ENCODE assay signal across 19 cellular contexts in the genomic region with DNA sequence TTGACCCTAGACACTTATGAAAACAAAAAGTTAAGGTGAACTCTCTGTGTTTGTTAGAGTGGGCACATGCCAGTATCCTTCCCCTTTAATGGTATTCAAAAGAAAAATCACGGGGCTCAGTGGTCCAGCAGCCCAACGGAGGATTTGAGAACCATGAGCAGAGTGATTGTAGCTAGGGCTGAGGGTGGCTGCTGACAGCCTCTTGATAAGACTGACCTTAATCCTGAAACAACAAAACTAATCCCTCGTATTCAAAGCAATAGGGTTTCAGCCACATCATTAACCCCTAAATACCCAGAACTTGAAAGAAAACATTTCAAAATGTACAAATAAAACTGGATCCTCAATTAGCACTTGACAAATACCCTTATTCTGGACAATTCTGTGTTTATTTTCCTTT.
DNase-seq lines count a peak whose midpoint lies in the region; ATAC-seq and TF ChIP-seq lines count a peak whose summit lies in the region.
"Had no signal": no experiment of that assay in that cellular context is flagged by ENCODE, and none has a peak within 500 bp of the region (broad histone marks: within the 10 kb centered on the region; RNA-seq: fewer than 3 reads in every experiment).

No MANE protein-coding gene starts in this region.

- H3K4me3 ChIP-seq in right atrium auricular region (no peak overlapping the region), coronary artery (peak overlapping the region; percentile 28), mesodermal cell (ENCODE audit: extremely low read depth, insufficient read depth, low read length, poor library complexity, severe bottlenecking) (no peak overlapping the region)
- H3K4me3 ChIP-seq: HAP-1, lung, MG63, prostate gland had no signal

- H3K36me3 ChIP-seq in right atrium auricular region (no peaks in the 10 kb centered on the region), mesodermal cell (ENCODE audit: control insufficient read depth, insufficient read depth, low read length) (no peaks in the 10 kb centered on the region)
- H3K36me3 ChIP-seq: HAP-1, MG63, prostate gland had no signal

- no peak overlapping the region for H3K27ac ChIP-seq in right atrium auricular region
- peak overlapping the region in 1 of 2 donors; percentile 60 for H3K27ac ChIP-seq in coronary artery
- H3K27ac ChIP-seq in mesodermal cell (ENCODE audit: low read depth, low read length, severe bottlenecking) = peak overlapping the region; percentile 7
- H3K27ac ChIP-seq: C4-2B, prostate gland had no signal

- peaks cover 0 to 3% of the 10 kb centered on the region in 2 donors for H3K4me1 ChIP-seq in right atrium auricular region
- peaks cover 29% of the 10 kb centered on the region for H3K4me1 ChIP-seq in mesodermal cell (ENCODE audit: control insufficient read depth, insufficient read depth, low read length, poor library complexity, severe bottlenecking)
- H3K4me1 ChIP-seq: prostate gland had no signal

- peak; percentile 42 to 78 for ATAC-seq in left cardiac atrium
- no peak for ATAC-seq in HG03571 (IDR thresholded peaks at IDR 0.05; ENCODE audit: unreplicated experiment)
- ATAC-seq in GM18511 (IDR thresholded peaks at IDR 0.05; ENCODE audit: unreplicated experiment) = no peak
- no peak for ATAC-seq in HG02981 (IDR thresholded peaks at IDR 0.05; ENCODE audit: unreplicated experiment)
- ATAC-seq: effector memory CD8-positive, alpha-beta T cell; Panc1 had no signal

- intact Hi-C loops in left cardiac atrium (cut with DNase I) = no loop called here

- TF ChIP-seq CTCF in right atrium auricular region (IDR thresholded peaks at IDR 0.05) (no peak), coronary artery (IDR thresholded peaks at IDR 0.05) (no peak)

- DNase-seq in left cardiac atrium = no peak
- no peak for DNase-seq in right atrium auricular region (ENCODE audit: low spot score)
- no peak for DNase-seq in coronary artery (ENCODE audit: low spot score)
- DNase-seq in kidney glomerular epithelial cell (lab: John Stamatoyannopoulos, UW) = no peak
- DNase-seq: activated CD4-positive, CD25-positive, alpha-beta regulatory T cell treated with anti-CD3 and anti-CD28 coated beads, Interleukin-2, amount 50 U/mL, for 72 hours; effector memory CD8-positive, alpha-beta T cell; GDM1; naive B cell; T-helper 9 cell had no signal

- no peaks in the 10 kb centered on the region for H3K27me3 ChIP-seq in right atrium auricular region
- H3K27me3 ChIP-seq: MG63 had no signal

- H3K9me3 ChIP-seq in right atrium auricular region (peaks cover 3 to 8% of the 10 kb centered on the region in 2 donors), mesodermal cell (ENCODE audit: control insufficient read depth, low read length) (peaks cover 15% of the 10 kb centered on the region)
- H3K9me3 ChIP-seq: HAP-1, prostate gland had no signal

- 25 to 33% methylated on average over 1 to 3 of the region's 3 CpGs for WGBS in mesodermal cell (ENCODE audit: insufficient coverage in 2 of 2), 2 experiments

Comparison
In these comparisons a context has a peak if more than half of its experiments do, and no peak if none do; other contexts are left out.
1. ATAC-seq: peak in left cardiac atrium (2 of 2); none in HG03571 (single experiment), GM18511 (single experiment) and HG02981 (single experiment).